8 cellular contexts compared by ENCODE assay signal in the genomic region with DNA sequence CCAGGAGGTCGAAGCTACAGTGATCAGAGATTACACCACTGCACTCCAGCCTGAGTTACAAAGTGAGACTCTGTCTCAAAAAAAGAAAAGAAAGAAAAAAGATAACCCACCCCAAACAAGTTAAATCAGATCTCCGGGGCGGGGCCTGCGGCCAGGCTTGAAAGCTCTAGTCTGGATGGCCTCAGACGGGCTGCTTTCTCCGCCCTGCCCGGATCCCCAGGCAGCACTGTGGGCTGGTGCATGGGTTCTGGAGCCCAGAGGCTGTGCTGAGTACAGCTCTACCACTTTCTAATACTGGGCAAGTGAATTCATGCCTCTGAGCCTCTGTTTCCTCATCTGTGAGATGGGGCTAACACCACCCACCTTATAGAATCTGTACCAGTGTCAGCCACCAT.
DNase-seq lines count a peak whose midpoint lies in the region; TF ChIP-seq lines count a peak whose summit lies in the region.

No MANE protein-coding gene starts in this region.

- intact Hi-C loops in PC-9 (cut with micrococcal nuclease; ENCODE audit: unreplicated experiment) (loop anchor here (10.0 kb wide), 1 partner anchor 292 kb away; a partner anchor contains a TSS), esophagus muscularis mucosa (cut with DNase I) (no loop called here), prostate gland (cut with DNase I) (no loop called here)

- no TSS peak for BruUV-seq in PC-9 (replicated peaks; lab: Mats Ljungman, UMichigan)

- 85% methylated on average over 7 of the region's 7 CpGs for WGBS in esophagus muscularis mucosa
- WGBS in prostate gland = 82% methylated on average over 7 of the region's 7 CpGs

- H3K9me3 ChIP-seq in BLaER1 = no peaks in the 10 kb centered on the region
- H3K9me3 ChIP-seq in PC-9 (ENCODE audit: insufficient read depth, low read depth) = no peaks in the 10 kb centered on the region
- H3K9me3 ChIP-seq in esophagus muscularis mucosa = no peaks in the 10 kb centered on the region
- no peaks in the 10 kb centered on the region for H3K9me3 ChIP-seq in prostate gland

- peak overlapping the region; percentile 99 for H3K27ac ChIP-seq in BLaER1
- peak overlapping the region; percentile 90 for H3K27ac ChIP-seq in PC-9
- H3K27ac ChIP-seq in esophagus muscularis mucosa (replicated peaks in 1 of 4) = peak overlapping the region; percentile 85 to 90 (median 88)
- H3K27ac ChIP-seq in prostate gland = peak overlapping the region; percentile 69 to 71

- no peak for TF ChIP-seq CTCF in PC-9 (conservative IDR thresholded peaks at IDR 0.05)
- no peak for TF ChIP-seq CTCF in esophagus muscularis mucosa (IDR thresholded peaks at IDR 0.05)
- no peak for TF ChIP-seq CTCF in prostate gland (IDR thresholded peaks at IDR 0.05)

- H3K4me3 ChIP-seq in BLaER1 (no peak overlapping the region), PC-9 (no peak overlapping the region; the same call in 1 of the 2 replicates), esophagus muscularis mucosa (no peak overlapping the region), prostate gland (no peak overlapping the region)

- TF ChIP-seq POLR2A in esophagus muscularis mucosa (IDR thresholded peaks at IDR 0.05; ENCODE audit: low read depth) (no peak), prostate gland (IDR thresholded peaks at IDR 0.05) (no peak)

- peaks cover 64% of the 10 kb centered on the region for H3K79me2 ChIP-seq in PC-9 (ENCODE audit: low read depth)

- H3K9me2 ChIP-seq in PC-9 (ENCODE audit: insufficient read depth) = no peaks in the 10 kb centered on the region

- H3K27me3 ChIP-seq in BLaER1 = no peaks in the 10 kb centered on the region
- H3K27me3 ChIP-seq in PC-9 (ENCODE audit: insufficient read depth, low read depth) = no peaks in the 10 kb centered on the region
- H3K27me3 ChIP-seq in esophagus muscularis mucosa = no peaks in the 10 kb centered on the region
- H3K27me3 ChIP-seq in prostate gland (replicated peaks; ENCODE audit: insufficient read depth) = no peaks in the 10 kb centered on the region

- no peak overlapping the region for H2AFZ ChIP-seq in PC-9

- no peak overlapping the region for H3K9ac ChIP-seq in BLaER1

- H3K36me3 ChIP-seq in BLaER1 (peaks cover 40% of the 10 kb centered on the region), PC-9 (ENCODE audit: low read depth) (no peaks in the 10 kb centered on the region), esophagus muscularis mucosa (peaks cover 0 to 3% (median 0%) of the 10 kb centered on the region in 4 donors), prostate gland (no peaks in the 10 kb centered on the region)

- H4K20me1 ChIP-seq in BLaER1 (peaks cover 45% of the 10 kb centered on the region), PC-9 (ENCODE audit: insufficient read depth) (no peaks in the 10 kb centered on the region)

- H3F3A ChIP-seq in PC-9 (ENCODE audit: insufficient read depth, low read depth) = peaks cover 46% of the 10 kb centered on the region; the same call in 1 of the 2 replicates

- CTCF ChIA-PET in PC-9 (lab: Charles Lee) = interaction anchor here (0.9 kb wide), 1 partner anchor 20 kb away, joined by 3 read pairs; no protein-coding TSS in a partner anchor

- H3K4me2 ChIP-seq in BLaER1 (peak overlapping the region; percentile 88), PC-9 (peak overlapping the region; percentile 62)

- no peak for TF ChIP-seq EP300 in esophagus muscularis mucosa (IDR thresholded peaks at IDR 0.05)

- H3K4me1 ChIP-seq in BLaER1 (peaks cover 98% of the 10 kb centered on the region), PC-9 (replicated peaks; ENCODE audit: insufficient read depth) (peaks cover 83% of the 10 kb centered on the region), esophagus muscularis mucosa (peaks cover 99 to 100% (median 100%) of the 10 kb centered on the region in 4 donors), prostate gland (replicated peaks) (peaks cover 27% of the 10 kb centered on the region)

- POLR2A ChIA-PET in PC-9 (lab: Charles Lee; ENCODE audit: unreplicated experiment) = interaction anchor here (0.6 kb wide), 1 partner anchor 1311 kb away, joined by 4 read pairs; no protein-coding TSS in a partner anchor

- DNase-seq in PC-9 (peak in 1 of 2 experiments; percentile 42), esophagus muscularis mucosa (ENCODE audit: extremely low spot score) (no peak), prostate gland (ENCODE audit: low spot score) (no peak), NCI-H2196 (lab: John Stamatoyannopoulos, UW; ENCODE audit: unreplicated experiment) (no peak), NOMO-1 (lab: John Stamatoyannopoulos, UW; ENCODE audit: unreplicated experiment in 2 of 2) (no peak), NCI-H2227 treated with DMSO at 0.1 percent for 48 hours (lab: John Stamatoyannopoulos, UW) (no peak), NK-92 (lab: John Stamatoyannopoulos, UW; ENCODE audit: unreplicated experiment) (no peak)
